Comparison of ENCODE assay signal across 8 cellular contexts in the genomic region with DNA sequence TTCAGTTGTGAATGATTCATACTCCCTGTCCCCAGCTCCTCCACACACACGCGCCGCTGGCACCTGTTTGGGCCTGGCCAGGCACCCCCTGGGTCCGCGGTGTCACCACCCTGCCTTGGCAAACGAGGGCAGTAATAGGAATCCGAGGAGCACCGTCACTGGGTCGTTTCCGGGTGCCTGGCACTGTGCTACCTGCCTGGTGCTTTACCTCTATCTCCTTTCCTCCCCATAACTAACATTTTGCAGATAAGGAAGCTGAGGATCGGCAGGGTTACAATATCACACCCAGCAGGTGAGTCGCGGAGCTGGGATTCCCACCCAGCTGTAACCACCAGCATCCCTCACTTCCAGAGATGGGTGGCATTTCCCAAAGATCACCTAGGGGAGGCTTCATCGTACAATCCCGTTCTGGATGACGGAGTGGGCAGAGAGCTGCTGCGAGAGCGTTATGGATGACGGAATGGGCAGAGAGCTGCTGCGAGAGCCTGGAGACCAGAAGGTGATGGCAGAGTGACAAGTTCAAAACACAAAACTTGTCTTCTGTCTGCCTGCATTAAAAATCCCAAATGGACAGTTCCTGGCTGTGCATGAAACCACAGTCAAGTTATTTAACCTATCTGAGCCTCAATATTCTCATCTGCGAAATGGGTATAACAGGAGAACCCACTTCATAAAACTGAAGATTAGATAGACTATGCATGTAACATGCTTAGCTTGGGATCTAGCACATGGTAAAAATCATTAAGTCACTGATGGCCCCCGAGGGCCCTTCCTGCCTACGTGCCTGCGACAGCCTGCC. TPM values are rescaled to one million over a fixed set of nuclear protein-coding genes. Genes with fewer than 3 reads are reported as not detected.
DNase-seq lines count a peak whose midpoint lies in the region; ATAC-seq and TF ChIP-seq lines count a peak whose summit lies in the region.

No MANE protein-coding gene starts in this region.

- peaks cover 78% of the 10 kb centered on the region for H3K27me3 Mint-ChIP-seq in activated T-cell treated with anti-CD3 and anti-CD28 coated beads, Interleukin-2, amount 50 U/mL, for 24 hours
- peaks cover 35% of the 10 kb centered on the region for H3K27me3 Mint-ChIP-seq in memory B cell

- peak overlapping the region; percentile 2 to 42 for H3K4me3 ChIP-seq in body of pancreas
- H3K4me3 ChIP-seq in tibial artery: peak overlapping the region; percentile 82 to 90

- H3K27ac ChIP-seq in body of pancreas: peak overlapping the region; percentile 12 to 92 (median 81)
- H3K27ac ChIP-seq in tibial artery: peak overlapping the region; percentile 92 to 94

- 40 to 55% methylated on average over 20 to 24 of the region's 24 CpGs for WGBS in body of pancreas, 2 donors

- no peak for ATAC-seq in body of pancreas
- no peak for ATAC-seq in memory B cell (ENCODE audit: low read depth)
- no peak for ATAC-seq in GM21717 (IDR thresholded peaks at IDR 0.05; ENCODE audit: unreplicated experiment)

- no peak for DNase-seq in activated T-cell treated with anti-CD3 and anti-CD28 coated beads, Interleukin-2, amount 50 U/mL, for 24 hours
- DNase-seq in activated T-cell treated with anti-CD3 and anti-CD28 coated beads for 4 hours (no peak), body of pancreas (no peak), memory B cell (ENCODE audit: low spot score in 2 of 2) (no peak), tibial artery (no peak), ACHN (no peak), GM10248 (ENCODE audit: extremely low spot score) (no peak)

- peaks cover 7% of the 10 kb centered on the region for H3K4me1 Mint-ChIP-seq in activated T-cell treated with anti-CD3 and anti-CD28 coated beads, Interleukin-2, amount 50 U/mL, for 24 hours (ENCODE audit: low read depth)
- peaks cover 4% of the 10 kb centered on the region for H3K4me1 Mint-ChIP-seq in memory B cell

- no peaks in the 10 kb centered on the region for H3K9me3 Mint-ChIP-seq in activated T-cell treated with anti-CD3 and anti-CD28 coated beads, Interleukin-2, amount 50 U/mL, for 24 hours
- no peaks in the 10 kb centered on the region for H3K9me3 Mint-ChIP-seq in memory B cell

- H3K27me3 ChIP-seq in body of pancreas: no peaks in the 10 kb centered on the region
- no peaks in the 10 kb centered on the region for H3K27me3 ChIP-seq in tibial artery

- POLR2A ChIA-PET in GM10248 (lab: Yijun Ruan, JAX): no interaction called here

- TF ChIP-seq CTCF in body of pancreas (IDR thresholded peaks at IDR 0.05) (peak in 1 of 7 experiments; percentile 2), tibial artery (IDR thresholded peaks at IDR 0.05) (no peak), GM10248 (IDR thresholded peaks at IDR 0.05; ENCODE audit: control extremely low read depth, extremely low read depth, low read depth, missing control alignments) (no peak)

- peak overlapping the region; percentile 41 for H3K4me3 Mint-ChIP-seq in activated T-cell treated with anti-CD3 and anti-CD28 coated beads, Interleukin-2, amount 50 U/mL, for 24 hours
- peak overlapping the region; percentile 79 for H3K4me3 Mint-ChIP-seq in memory B cell

- no peaks in the 10 kb centered on the region for H3K36me3 Mint-ChIP-seq in activated T-cell treated with anti-CD3 and anti-CD28 coated beads, Interleukin-2, amount 50 U/mL, for 24 hours (ENCODE audit: low read depth)
- H3K36me3 Mint-ChIP-seq in memory B cell: no peaks in the 10 kb centered on the region

- in situ Hi-C loops in ACHN (cut with HindIII; ENCODE audit: low pct_ligation_motif_present, low pct_unique_long_range_greater_than_20kb, low sequenced_read_pairs): no loop called here

- H3K4me1 ChIP-seq in body of pancreas: peaks cover 16% of the 10 kb centered on the region
- peaks cover 0 to 16% (median 13%) of the 10 kb centered on the region in 4 donors for H3K4me1 ChIP-seq in tibial artery

- intact Hi-C loops in body of pancreas (cut with DNase I): no loop called here
- intact Hi-C loops in tibial artery (cut with DNase I; ENCODE audit: low total_unique reads): no loop called here

- H3K9me3 ChIP-seq in body of pancreas: no peaks in the 10 kb centered on the region
- H3K9me3 ChIP-seq in tibial artery: no peaks in the 10 kb centered on the region

- H3K36me3 ChIP-seq in body of pancreas (replicated peaks in 1 of 2; ENCODE audit: insufficient read depth in 1 of 2, low read depth in 2 of 2): no peaks in the 10 kb centered on the region
- H3K36me3 ChIP-seq in tibial artery: no peaks in the 10 kb centered on the region

- no peak for TF ChIP-seq POLR2A in body of pancreas (IDR thresholded peaks at IDR 0.05)

- CTCF ChIA-PET in GM10248 (lab: Yijun Ruan, JAX): interaction anchor here (1.0 kb wide), 1 partner anchor 17 kb away, joined by 3 read pairs; no protein-coding TSS in a partner anchor

- H3K27ac Mint-ChIP-seq in activated T-cell treated with anti-CD3 and anti-CD28 coated beads, Interleukin-2, amount 50 U/mL, for 24 hours: no peak overlapping the region
- no peak overlapping the region for H3K27ac Mint-ChIP-seq in memory B cell

RNA-seq across cellular contexts. Expression of a gene that starts 1.1 kb away (rescaled TPM):
- total RNA-seq in body of pancreas: 10 to 100 TPM in 1 of 2 donors, 1 to 10 TPM in 1; 8.3 to 22.7 TPM
